In the genomic region with DNA sequence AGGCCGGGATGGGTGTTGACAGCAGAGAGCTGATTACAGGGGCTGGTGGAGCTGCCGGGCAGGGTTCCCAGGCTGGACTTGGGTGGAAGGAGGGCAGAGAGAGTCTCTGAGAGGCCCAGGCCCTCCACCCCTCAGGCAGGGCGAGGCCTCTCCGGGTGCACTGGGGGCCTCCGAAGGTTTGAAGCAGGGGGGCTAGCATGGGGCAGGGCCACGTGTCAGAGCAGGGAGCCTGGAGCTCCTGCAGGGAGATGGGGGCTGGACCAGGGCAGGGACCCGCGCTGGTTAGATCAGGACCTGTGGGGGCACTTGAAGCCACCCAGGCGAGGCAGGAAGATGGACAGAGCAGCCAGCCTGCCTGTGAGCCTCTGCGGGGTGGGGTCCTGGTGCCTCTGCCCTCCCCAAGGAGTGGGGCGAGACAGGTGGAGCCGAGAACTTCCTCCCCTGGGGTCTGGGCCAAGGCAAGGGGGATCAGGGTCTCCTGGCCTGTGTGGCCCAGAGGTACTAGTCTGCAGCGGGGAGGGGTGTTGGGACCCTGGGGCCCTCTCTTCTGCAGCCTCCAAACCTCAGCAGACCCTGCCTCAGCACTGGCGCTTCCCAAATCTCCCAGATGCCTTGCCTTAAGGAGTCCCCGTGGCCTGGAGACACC, we compare ENCODE assay signal across 8 cellular contexts. TPM values are rescaled to one million over a fixed set of nuclear protein-coding genes. Genes with fewer than 3 reads are reported as not detected.
DNase-seq lines count a peak whose midpoint lies in the region; ATAC-seq, FAIRE-seq and TF ChIP-seq lines count a peak whose summit lies in the region.

No MANE protein-coding gene starts in this region.

- CTCF ChIA-PET in A549 (lab: Yijun Ruan, JAX), result interaction anchor here (1.2 kb wide), 1 partner anchor 60 kb away, joined by 3 read pairs; no protein-coding TSS in a partner anchor
- CTCF ChIA-PET in HEK293 (lab: Yijun Ruan, JAX), result no interaction called here

- peak overlapping the region; percentile 81 for H3K4me3 ChIP-seq in A549
- no peak overlapping the region for H3K4me3 ChIP-seq in HEK293 (ENCODE audit: low read depth, low read length)
- peak overlapping the region; percentile 32 for H3K4me3 ChIP-seq in bronchial epithelial cell (ENCODE audit: low read depth, low read length)
- H3K4me3 ChIP-seq in mucosa of descending colon, result no peak overlapping the region

- peak overlapping the region; percentile 96 for H3K4me2 ChIP-seq in A549

- ATAC-seq in A549 (peak in 1 of 2 experiments; percentile 17; a peak in 2 of 6 replicates), mucosa of descending colon (peak; percentile 18), GM19463 (IDR thresholded peaks at IDR 0.05; ENCODE audit: unreplicated experiment) (no peak), HG02588 (IDR thresholded peaks at IDR 0.05; ENCODE audit: unreplicated experiment) (no peak)

- TF ChIP-seq CTCF in A549 (IDR thresholded peaks at IDR 0.05), result no peak
- TF ChIP-seq CTCF in HEK293 (tag by site-specific recombination; IDR thresholded peaks at IDR 0.05), result no peak
- TF ChIP-seq CTCF in bronchial epithelial cell (IDR thresholded peaks at IDR 0.05; ENCODE audit: insufficient read depth, low read length, severe bottlenecking), result no peak
- TF ChIP-seq CTCF in mucosa of descending colon (IDR thresholded peaks at IDR 0.05), result no peak

- intact Hi-C loops in mucosa of descending colon (cut with DNase I, micrococcal nuclease), result no loop called here

- H3K4me1 ChIP-seq in A549 (peaks cover 7% of the 10 kb centered on the region; the same call in 1 of the 3 replicates), HEK293 (ENCODE audit: control insufficient read depth, insufficient read depth, low read length) (no peaks in the 10 kb centered on the region), mucosa of descending colon (ENCODE audit: low read depth) (peaks cover 2% of the 10 kb centered on the region)

- TF ChIP-seq RAD21 in A549 (conservative IDR thresholded peaks at IDR 0.05 in 1 of 2, IDR thresholded peaks at IDR 0.05 in 1 of 2), result no peak

- H3K36me3 ChIP-seq in HEK293 (ENCODE audit: control insufficient read depth in 2 of 2, insufficient read depth in 1 of 2, low read length in 2 of 2) (no peaks in the 10 kb centered on the region), bronchial epithelial cell (ENCODE audit: control insufficient read depth, insufficient read depth, low read length) (no peaks in the 10 kb centered on the region), mucosa of descending colon (ENCODE audit: low read depth) (no peaks in the 10 kb centered on the region)

- FAIRE-seq in A549 (lab: Jason Lieb, UNC) (no peak), bronchial epithelial cell (lab: Jason Lieb, UNC) (no peak)

- H3K27ac ChIP-seq in A549, result peak overlapping the region; percentile 90 to 97; a peak in 4 of 6 replicates
- no peak overlapping the region for H3K27ac ChIP-seq in HEK293 (ENCODE audit: extremely low read depth, low read depth, low read length)

- H3K9me3 ChIP-seq in A549 (no peaks in the 10 kb centered on the region), HEK293 (ENCODE audit: control insufficient read depth, insufficient read depth, low read depth, low read length) (no peaks in the 10 kb centered on the region), mucosa of descending colon (no peaks in the 10 kb centered on the region)

- WGBS in A549 (ENCODE audit: missing lambda C conversion rate), result 80% methylated on average over 12 of the region's 15 CpGs

- DNase-seq in A549 (ENCODE audit: low read depth in 1 of 2, low spot score in 1 of 2) (no peak), bronchial epithelial cell (ENCODE audit: low read depth) (no peak), mucosa of descending colon (peak in 1 of 3 donors; percentile 42), DMS 273 (lab: John Stamatoyannopoulos, UW; ENCODE audit: unreplicated experiment) (no peak), islet precursor cell (no peak)

- H3K27me3 ChIP-seq in bronchial epithelial cell (ENCODE audit: control insufficient read depth, insufficient read depth, low read length), result peaks cover 3% of the 10 kb centered on the region

- POLR2A ChIA-PET in A549 (lab: Yijun Ruan, JAX), result no interaction called here
- POLR2A ChIA-PET in HEK293 (lab: Yijun Ruan, JAX), result no interaction called here

- no peak for TF ChIP-seq EP300 in A549 (IDR thresholded peaks at IDR 0.05)

- no peak for TF ChIP-seq POLR2A in A549 (IDR thresholded peaks at IDR 0.05; ENCODE audit: low read length)

TF ChIP-seq in A549, 52 proteins besides CTCF, POLR2A, EP300 and RAD21 (continues in another document):
- TF ChIP-seq RARB (CRISPR knock-in tag; IDR thresholded peaks at IDR 0.05) (no peak), ZC3H11A (IDR thresholded peaks at IDR 0.05) (no peak), FOSL2 (IDR thresholded peaks at IDR 0.05) (no peak), FOSL2 (CRISPR knock-in tag; IDR thresholded peaks at IDR 0.05) (no peak), ESRRA (IDR thresholded peaks at IDR 0.05; ENCODE audit: borderline replicate concordance, low read length) (no peak), RFX5 (IDR thresholded peaks at IDR 0.05) (no peak), EHMT2 (IDR thresholded peaks at IDR 0.05; ENCODE audit: low read depth) (no peak), JUNB (IDR thresholded peaks at IDR 0.05) (no peak), GATA3 (IDR thresholded peaks at IDR 0.05; ENCODE audit: borderline replicate concordance) (no peak), HOXB5 (CRISPR knock-in tag; IDR thresholded peaks at IDR 0.05) (no peak), ZSCAN20 (CRISPR knock-in tag; IDR thresholded peaks at IDR 0.05) (no peak), NPAS2 (CRISPR knock-in tag; IDR thresholded peaks at IDR 0.05; ENCODE audit: borderline replicate concordance) (no peak), EHF (CRISPR knock-in tag; IDR thresholded peaks at IDR 0.05) (no peak), SREBF2 (IDR thresholded peaks at IDR 0.05) (no peak), BHLHE40 (IDR thresholded peaks at IDR 0.05; ENCODE audit: low read depth, low read length) (no peak)
- TF ChIP-seq, protein P1, sequence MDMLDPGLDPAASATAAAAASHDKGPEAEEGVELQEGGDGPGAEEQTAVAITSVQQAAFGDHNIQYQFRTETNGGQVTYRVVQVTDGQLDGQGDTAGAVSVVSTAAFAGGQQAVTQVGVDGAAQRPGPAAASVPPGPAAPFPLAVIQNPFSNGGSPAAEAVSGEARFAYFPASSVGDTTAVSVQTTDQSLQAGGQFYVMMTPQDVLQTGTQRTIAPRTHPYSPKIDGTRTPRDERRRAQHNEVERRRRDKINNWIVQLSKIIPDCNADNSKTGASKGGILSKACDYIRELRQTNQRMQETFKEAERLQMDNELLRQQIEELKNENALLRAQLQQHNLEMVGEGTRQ (IDR thresholded peaks at IDR 0.05), result no peak

TF ChIP-seq in HEK293, 187 proteins besides CTCF, POLR2A, EP300 and RAD21 (continues in another document):
- TF ChIP-seq, protein P2, sequence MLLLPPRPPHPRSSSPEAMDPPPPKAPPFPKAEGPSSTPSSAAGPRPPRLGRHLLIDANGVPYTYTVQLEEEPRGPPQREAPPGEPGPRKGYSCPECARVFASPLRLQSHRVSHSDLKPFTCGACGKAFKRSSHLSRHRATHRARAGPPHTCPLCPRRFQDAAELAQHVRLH (tag by site-specific recombination; IDR thresholded peaks at IDR 0.05), result no peak
- no peak for TF ChIP-seq ZSCAN30 (tag by site-specific recombination; IDR thresholded peaks at IDR 0.05)
- TF ChIP-seq ZNF837 (tag by site-specific recombination; IDR thresholded peaks at IDR 0.05), result no peak
- TF ChIP-seq KLF1 (tag by site-specific recombination; IDR thresholded peaks at IDR 0.05), result peak; percentile 66
- peak; percentile 69 for TF ChIP-seq GLIS2 (tag by site-specific recombination; IDR thresholded peaks at IDR 0.05)
- peak; percentile 47; the same call in 1 of the 2 replicates for TF ChIP-seq GLIS1 (tag by site-specific recombination; IDR thresholded peaks at IDR 0.05)

RNA-seq across cellular contexts. Expression of a gene that starts 0.9 kb away (rescaled TPM):
- polyA plus RNA-seq in A549 (2011; rRNA removed) (1.5 and 1.6 TPM in 2 replicates), A549 (2017; fragmentation: RNase III; extraction: RNeasy Plus Mini Kit Qiagen cat#74134 plus additional on column Dnase treatment) (3.9 to 4.4 TPM (median 4.3 TPM) in 3 replicates)
- polyA plus RNA-seq in A549 (2012; cell fraction: cytosol; rRNA removed), result 4.9 and 6.5 TPM in 2 replicates
- polyA plus RNA-seq in A549 (2012; cell fraction: nucleus; rRNA removed), result 13.2 and 16.9 TPM in 2 replicates
- 0.33 and 1.4 TPM in 2 replicates for polyA minus RNA-seq in A549 (2011; rRNA and poly(A)+ RNA removed)
- total RNA-seq in bronchial epithelial cell (0.26 and 0.77 TPM in 2 replicates), mucosa of descending colon (under 1 TPM in 1 of 3 donors, not detected in 2; 0.44 TPM)

RNA-seq across cellular contexts. Expression of a gene that starts 14.3 kb away (rescaled TPM):
- 13.4 and 14.8 TPM in 2 replicates for polyA plus RNA-seq in A549 (2011; rRNA removed)
- polyA plus RNA-seq in A549 (2012; cell fraction: cytosol; rRNA removed), result 72.4 and 81.9 TPM in 2 replicates
- polyA plus RNA-seq in A549 (2012; cell fraction: nucleus; rRNA removed), result 220 and 320 TPM in 2 replicates
- 28.2 to 30.9 TPM (median 30.4 TPM) in 3 replicates for polyA plus RNA-seq in A549 (2017; fragmentation: RNase III; extraction: RNeasy Plus Mini Kit Qiagen cat#74134 plus additional on column Dnase treatment)
- polyA minus RNA-seq in A549 (2011; rRNA and poly(A)+ RNA removed), result 6.0 and 16.5 TPM in 2 replicates
- total RNA-seq in bronchial epithelial cell, result 38.3 and 43.7 TPM in 2 replicates
- total RNA-seq in mucosa of descending colon, result 10 to 100 TPM; 36.8 to 52.6 (median 42.7) TPM

RNA-seq across cellular contexts. Expression of a gene that starts 29.4 kb away (rescaled TPM):
- polyA plus RNA-seq in A549 (2011; rRNA removed), result 7.8 and 8.1 TPM in 2 replicates
- polyA plus RNA-seq in A549 (2012; cell fraction: cytosol; rRNA removed), result 25.8 and 31.2 TPM in 2 replicates
- 128 and 152 TPM in 2 replicates for polyA plus RNA-seq in A549 (2012; cell fraction: nucleus; rRNA removed)
- 11.3 to 14.7 TPM (median 13.7 TPM) in 3 replicates for polyA plus RNA-seq in A549 (2017; fragmentation: RNase III; extraction: RNeasy Plus Mini Kit Qiagen cat#74134 plus additional on column Dnase treatment)
- polyA minus RNA-seq in A549 (2011; rRNA and poly(A)+ RNA removed), result 4.0 and 7.8 TPM in 2 replicates
- 20.8 and 25.7 TPM in 2 replicates for total RNA-seq in bronchial epithelial cell
- total RNA-seq in mucosa of descending colon, result 10 to 100 TPM; 21.5 to 23.8 (median 23.1) TPM

Comparison
In these comparisons a context has a peak if more than half of its experiments do, and no peak if none do; other contexts are left out.
1. H3K4me3 ChIP-seq: peak in A549 (single experiment) and bronchial epithelial cell (single experiment); none in HEK293 (single experiment) and mucosa of descending colon (single experiment).